Comparison of ENCODE assay signal across 8 cellular contexts in the genomic region with DNA sequence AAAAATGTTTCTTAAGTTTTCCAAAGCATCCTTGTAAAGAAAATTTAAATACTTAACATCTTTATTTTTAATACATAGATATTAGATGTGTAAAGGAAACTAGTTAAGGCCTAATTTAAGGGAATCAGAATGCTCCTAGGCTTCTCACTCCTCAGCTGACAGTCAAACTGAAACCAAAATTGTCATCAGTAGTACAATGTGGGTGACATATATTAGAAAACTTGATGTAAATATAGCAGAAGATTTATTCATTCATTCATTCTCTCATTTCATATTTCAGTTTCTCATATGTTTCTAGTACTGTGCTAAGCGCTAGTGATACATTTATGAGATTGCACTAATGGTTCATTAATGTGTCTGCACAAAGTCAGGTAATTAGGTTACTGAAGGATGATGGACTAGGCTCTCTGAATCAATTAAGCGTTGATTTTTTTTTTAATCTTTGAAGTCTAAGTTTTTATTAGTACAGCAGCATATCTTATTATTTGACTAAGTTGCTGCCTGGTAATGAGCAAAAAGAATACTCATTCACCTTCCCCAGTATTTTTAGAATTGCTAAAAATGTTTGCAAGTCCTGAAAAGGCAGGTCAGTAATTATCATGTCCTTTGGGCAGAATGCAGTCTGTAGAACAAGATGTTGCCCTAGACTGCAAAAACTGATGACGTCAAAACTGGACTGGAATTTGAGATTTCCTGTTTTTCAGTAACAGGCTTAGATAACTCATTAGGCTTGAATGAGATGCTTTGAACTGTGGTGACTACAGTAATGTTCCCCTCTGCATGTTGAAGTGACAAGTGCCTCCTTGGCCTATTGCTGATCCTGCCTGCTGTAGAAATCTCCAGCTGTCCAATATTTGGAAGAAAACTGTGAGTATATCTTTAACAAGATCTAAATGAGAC.
DNase-seq lines count a peak whose midpoint lies in the region; ATAC-seq lines count a peak whose summit lies in the region.
"Had no signal": no experiment of that assay in that cellular context is flagged by ENCODE, and none has a peak within 500 bp of the region (broad histone marks: within the 10 kb centered on the region; RNA-seq: fewer than 3 reads in every experiment).

No MANE protein-coding gene starts in this region.

- DNase-seq in amniotic epithelial cell (ENCODE audit: low read depth) = peak; percentile 86
- DNase-seq in renal cortical epithelial cell (ENCODE audit: low read depth) = peak; percentile 13
- DNase-seq in posterior cingulate gyrus = no peak
- DNase-seq in GM19238 (ENCODE audit: insufficient read length, low spot score) = no peak
- no peak for DNase-seq in effector memory CD8-positive, alpha-beta T cell
- DNase-seq: activated CD4-positive, alpha-beta memory T cell treated with anti-CD3 and anti-CD28 coated beads for 36 hours had no signal

- peak; percentile 58 for ATAC-seq in GM18909 (IDR thresholded peaks at IDR 0.05; ENCODE audit: poor library complexity, unreplicated experiment)
- peak; percentile 55 for ATAC-seq in HG03159 (IDR thresholded peaks at IDR 0.05; ENCODE audit: unreplicated experiment)
- no peak for ATAC-seq in effector memory CD8-positive, alpha-beta T cell (replicated peaks)

- no peaks in the 10 kb centered on the region for H3K27me3 Mint-ChIP-seq in effector memory CD8-positive, alpha-beta T cell
- H3K27me3 Mint-ChIP-seq: activated CD4-positive, alpha-beta memory T cell treated with anti-CD3 and anti-CD28 coated beads for 36 hours had no signal

- H3K27ac Mint-ChIP-seq in effector memory CD8-positive, alpha-beta T cell = no peak overlapping the region
- H3K27ac Mint-ChIP-seq: activated CD4-positive, alpha-beta memory T cell treated with anti-CD3 and anti-CD28 coated beads for 36 hours had no signal

- H3K36me3 Mint-ChIP-seq in effector memory CD8-positive, alpha-beta T cell (ENCODE audit: insufficient read depth) = no peaks in the 10 kb centered on the region
- H3K36me3 Mint-ChIP-seq: activated CD4-positive, alpha-beta memory T cell treated with anti-CD3 and anti-CD28 coated beads for 36 hours had no signal

- intact Hi-C loops in posterior cingulate gyrus (cut with DNase I) = no loop called here

- no peak overlapping the region for H3K4me3 Mint-ChIP-seq in effector memory CD8-positive, alpha-beta T cell
- H3K4me3 Mint-ChIP-seq: activated CD4-positive, alpha-beta memory T cell treated with anti-CD3 and anti-CD28 coated beads for 36 hours had no signal

- peaks cover 7% of the 10 kb centered on the region in 2 donors for H3K9me3 Mint-ChIP-seq in effector memory CD8-positive, alpha-beta T cell
- H3K9me3 Mint-ChIP-seq: activated CD4-positive, alpha-beta memory T cell treated with anti-CD3 and anti-CD28 coated beads for 36 hours had no signal

- no peaks in the 10 kb centered on the region for H3K4me1 Mint-ChIP-seq in effector memory CD8-positive, alpha-beta T cell (ENCODE audit: low read depth in 2 of 2)

Comparison
In these comparisons a context has a peak if more than half of its experiments do, and no peak if none do; other contexts are left out.
1. DNase-seq: peak in amniotic epithelial cell (single experiment) and renal cortical epithelial cell (single experiment); none in posterior cingulate gyrus (0 of 10), GM19238 (single experiment) and effector memory CD8-positive, alpha-beta T cell (0 of 3).